In genomic region chr2:30605184-30605583, GRCh38 we compare ENCODE assay signal across 19 cellular contexts.
DNase-seq lines count a peak whose midpoint lies in the region; ATAC-seq, FAIRE-seq and TF ChIP-seq lines count a peak whose summit lies in the region.
"Had no signal": no experiment of that assay in that cellular context is flagged by ENCODE, and none has a peak within 500 bp of the region (broad histone marks: within the 10 kb centered on the region; RNA-seq: fewer than 3 reads in every experiment).

No MANE protein-coding gene starts in this region.

- H4K5ac ChIP-seq in H1 (ENCODE audit: insufficient read length, low read depth, low read length) = peak overlapping the region; percentile 24

- peak; percentile 32 for FAIRE-seq in H1 (lab: Jason Lieb, UNC)
- FAIRE-seq: A204.1, D721Med, GM12892, K562 had no signal

- 46% methylated on average over 3 of the region's 3 CpGs; no CpG with 5 or more reads in 1 of the 2 experiments for WGBS in H1 (ENCODE audit: extremely low coverage in 1 of 2, insufficient coverage in 1 of 2, insufficient read length in 1 of 2, insufficient replicate concordance in 2 of 2, low coverage in 1 of 2, low lambda C conversion rate in 2 of 2, missing lambda C conversion rate in 1 of 2), 2 experiments

- TF ChIP-seq POLR2A in H1 (IDR thresholded peaks at IDR 0.05; ENCODE audit: control extremely low read depth in 1 of 2, low read depth in 2 of 2, low read length in 2 of 2) = no peak

- no peak overlapping the region; the same call in 1 of the 2 replicates for H3K4me3 ChIP-seq in GM23338
- peak overlapping the region in 1 of 4 experiments; percentile 13; a peak in 1 of 8 replicates for H3K4me3 ChIP-seq in H1 (ENCODE audit: extremely low read depth in 1 of 4, insufficient read depth in 2 of 4, low read depth in 3 of 4, low read length in 4 of 4)
- H3K4me3 ChIP-seq in iPS-20b (ENCODE audit: low read length) = peak overlapping the region; percentile 0; the same call in 1 of the 2 replicates
- H3K4me3 ChIP-seq: K562 had no signal

- H3K23ac ChIP-seq in H1 (ENCODE audit: insufficient read length) = no peak overlapping the region

- CTCF ChIA-PET in H1 (lab: Charles Lee; ENCODE audit: partially characterized antibody) = interaction anchor here (0.6 to 1.6 kb wide), 3 partner anchors 11 to 51 kb away, joined by 3 to 6 read pairs (median 3); no protein-coding TSS in a partner anchor
- CTCF ChIA-PET in activated CD4-positive, alpha-beta memory T cell treated with anti-CD3 and anti-CD28 coated beads for 36 hours (lab: Charles Lee) = no interaction called here

- no peak overlapping the region for H4K8ac ChIP-seq in H1 (ENCODE audit: extremely low read depth, insufficient read depth, low read length)

- peak; percentile 19 for DNase-seq in GM23338 (ENCODE audit: low spot score)
- DNase-seq in NCI-H82 (lab: John Stamatoyannopoulos, UW) = peak; percentile 49
- DNase-seq in H1 (ENCODE audit: low read depth in 1 of 2, low spot score in 2 of 2) = no peak
- no peak for DNase-seq in activated CD4-positive, alpha-beta memory T cell treated with anti-CD3 and anti-CD28 coated beads for 36 hours
- DNase-seq in SW 1271 (lab: John Stamatoyannopoulos, UW) = no peak
- DNase-seq in activated effector memory CD4-positive, alpha-beta T cell treated with anti-CD3 and anti-CD28 coated beads, Interleukin-2, amount 50 U/mL, for 16 hours = no peak
- no peak for DNase-seq in nephron progenitor cell
- DNase-seq: C1 segment of cervical spinal cord; CD8-positive, alpha-beta T cell; COR-L47; DND-41; GDM1 had no signal

- no peak overlapping the region for H3K18ac ChIP-seq in H1 (ENCODE audit: extremely low read depth, low read length)

- H3K9ac ChIP-seq in H1 (replicated peaks in 1 of 4; ENCODE audit: extremely low read depth in 1 of 4, low read depth in 3 of 4, low read length in 3 of 4) = no peak overlapping the region
- H3K9ac ChIP-seq in iPS-20b (ENCODE audit: low read depth, low read length) = peak overlapping the region; percentile 1; the same call in 1 of the 2 replicates

- no peak for TF ChIP-seq RAD21 in H1 (IDR thresholded peaks at IDR 0.05 in 1 of 2, conservative IDR thresholded peaks at IDR 0.05 in 1 of 2; ENCODE audit: low read depth in 2 of 2, low read length in 2 of 2)

- no peak overlapping the region for H2BK20ac ChIP-seq in H1 (ENCODE audit: low read length)

- POLR2A ChIA-PET in H1 (lab: Charles Lee; ENCODE audit: partially characterized antibody) = interaction anchor here (1.5 to 1.6 kb wide), 2 partner anchors 10 to 158 kb away, joined by 3 read pairs; partner anchors contain the start of gene LCLAT1
- POLR2A ChIA-PET in activated CD4-positive, alpha-beta memory T cell treated with anti-CD3 and anti-CD28 coated beads for 36 hours (lab: Charles Lee) = no interaction called here

- no peak overlapping the region for H2BK12ac ChIP-seq in H1 (ENCODE audit: low read depth, low read length)

- H3K4me1 ChIP-seq in GM23338 (ENCODE audit: insufficient read depth) (peaks cover 30% of the 10 kb centered on the region), H1 (replicated peaks in 1 of 4; ENCODE audit: control insufficient read depth in 3 of 4, insufficient read depth in 4 of 4, low read length in 3 of 4) (peaks cover 3 to 11% (median 5%) of the 10 kb centered on the region in 4 experiments; a peak in 5 of 7 replicates), iPS-20b (ENCODE audit: insufficient read depth, low read length) (peaks cover 22% of the 10 kb centered on the region)

- H3K27ac Mint-ChIP-seq in GM23338 (no peak overlapping the region; the same call in 1 of the 2 replicates), nephron progenitor cell (no peak overlapping the region)
- H3K27ac Mint-ChIP-seq in activated CD4-positive, alpha-beta memory T cell treated with anti-CD3 and anti-CD28 coated beads for 36 hours = no peak overlapping the region
- H3K27ac Mint-ChIP-seq: B cell; CD8-positive, alpha-beta T cell had no signal

- H3K9me2 ChIP-seq in GM23338 (ENCODE audit: insufficient read depth) = peaks cover 5% of the 10 kb centered on the region; the same call in 1 of the 2 replicates

- no peak overlapping the region for H2BK5ac ChIP-seq in H1 (ENCODE audit: low read depth, low read length)

- H3K4me2 ChIP-seq in GM23338 = peak overlapping the region; percentile 61
- H3K4me2 ChIP-seq in H1 (ENCODE audit: insufficient read depth in 1 of 2, low read depth in 2 of 2, low read length in 2 of 2) = peak overlapping the region; percentile 3 to 6; a peak in 1 of 4 replicates

- peaks cover 27% of the 10 kb centered on the region for H3K4me1 Mint-ChIP-seq in GM23338
- no peaks in the 10 kb centered on the region for H3K4me1 Mint-ChIP-seq in activated CD4-positive, alpha-beta memory T cell treated with anti-CD3 and anti-CD28 coated beads for 36 hours (ENCODE audit: low read depth)
- H3K4me1 Mint-ChIP-seq in nephron progenitor cell = peaks cover 29% of the 10 kb centered on the region

- H3K79me2 ChIP-seq in GM23338 (replicated peaks; ENCODE audit: insufficient read depth) (peaks cover 7% of the 10 kb centered on the region; the same call in 1 of the 2 replicates), H1 (ENCODE audit: control insufficient read depth in 1 of 2, insufficient read depth in 2 of 2, low read length in 2 of 2) (no peaks in the 10 kb centered on the region)

- TF ChIP-seq CTCF in GM23338 (conservative IDR thresholded peaks at IDR 0.05; ENCODE audit: low read depth in 2 of 2) = no peak
- TF ChIP-seq CTCF in H1 (IDR thresholded peaks at IDR 0.05; ENCODE audit: control extremely low read depth in 1 of 3, insufficient read depth in 1 of 3, low read depth in 1 of 3, low read length in 3 of 3) = no peak
- TF ChIP-seq CTCF in nephron progenitor cell (IDR thresholded peaks at IDR 0.05) = no peak

- no peaks in the 10 kb centered on the region for H3K79me1 ChIP-seq in H1 (ENCODE audit: low read depth, low read length)

- peaks cover 8% of the 10 kb centered on the region; the same call in 2 of the 3 replicates for H3K36me3 Mint-ChIP-seq in GM23338 (ENCODE audit: low read depth)
- peaks cover 15% of the 10 kb centered on the region for H3K36me3 Mint-ChIP-seq in activated CD4-positive, alpha-beta memory T cell treated with anti-CD3 and anti-CD28 coated beads for 36 hours
- H3K36me3 Mint-ChIP-seq in nephron progenitor cell (ENCODE audit: low read depth) = peaks cover 37% of the 10 kb centered on the region

- no peak overlapping the region for H3K4ac ChIP-seq in H1 (replicated peaks; ENCODE audit: insufficient read length, low read depth, low read length)

- H3K27ac ChIP-seq in GM23338 (ENCODE audit: low read depth) (peak overlapping the region; percentile 89), H1 (ENCODE audit: low read depth, low read length) (no peak overlapping the region), iPS-20b (ENCODE audit: low read length) (no peak overlapping the region)

- no peaks in the 10 kb centered on the region for H3K27me3 ChIP-seq in GM23338 (ENCODE audit: insufficient read depth)
- no peaks in the 10 kb centered on the region for H3K27me3 ChIP-seq in H1 (replicated peaks in 1 of 4; ENCODE audit: control insufficient read depth in 3 of 4, extremely low read depth in 1 of 4, insufficient read depth in 3 of 4, low read length in 3 of 4)
- no peaks in the 10 kb centered on the region for H3K27me3 ChIP-seq in iPS-20b (ENCODE audit: insufficient read depth, low read length)

- no peaks in the 10 kb centered on the region for H3K9me3 ChIP-seq in H1 (ENCODE audit: insufficient read depth in 2 of 2, low read depth in 1 of 2, low read length in 1 of 2)
- H3K9me3 ChIP-seq in iPS-20b (ENCODE audit: insufficient read depth, low read depth, low read length) = no peaks in the 10 kb centered on the region

- no peaks in the 10 kb centered on the region for H3K27me3 Mint-ChIP-seq in GM23338 (ENCODE audit: insufficient read depth, low read depth, poor library complexity)
- no peaks in the 10 kb centered on the region for H3K27me3 Mint-ChIP-seq in activated CD4-positive, alpha-beta memory T cell treated with anti-CD3 and anti-CD28 coated beads for 36 hours
- H3K27me3 Mint-ChIP-seq in nephron progenitor cell (ENCODE audit: low read depth, poor library complexity) = no peaks in the 10 kb centered on the region
- H3K27me3 Mint-ChIP-seq: B cell had no signal

- H3K4me3 Mint-ChIP-seq in GM23338 = peak overlapping the region; percentile 13; the same call in 2 of the 3 replicates
- no peak overlapping the region for H3K4me3 Mint-ChIP-seq in activated CD4-positive, alpha-beta memory T cell treated with anti-CD3 and anti-CD28 coated beads for 36 hours
- no peak overlapping the region for H3K4me3 Mint-ChIP-seq in nephron progenitor cell
- H3K4me3 Mint-ChIP-seq: B cell; CD8-positive, alpha-beta T cell had no signal

- H3K36me3 ChIP-seq in GM23338 (ENCODE audit: insufficient read depth) (no peaks in the 10 kb centered on the region), H1 (ENCODE audit: control insufficient read depth in 2 of 4, insufficient read depth in 4 of 4, low read length in 3 of 4) (no peaks in the 10 kb centered on the region), iPS-20b (ENCODE audit: insufficient read depth, low read depth, low read length) (no peaks in the 10 kb centered on the region)

- no peaks in the 10 kb centered on the region for H4K20me1 ChIP-seq in GM23338 (replicated peaks; ENCODE audit: insufficient read depth)
- no peaks in the 10 kb centered on the region for H4K20me1 ChIP-seq in H1 (replicated peaks in 1 of 2; ENCODE audit: control insufficient read depth in 1 of 2, insufficient read depth in 2 of 2, low read length in 2 of 2)

- H4K91ac ChIP-seq in H1 (replicated peaks; ENCODE audit: insufficient read length, low read length) = no peak overlapping the region

- H3K23me2 ChIP-seq in H1 (ENCODE audit: low read depth, low read length) = no peaks in the 10 kb centered on the region

- H3K9me3 Mint-ChIP-seq in GM23338 = 0 out of 3 replicates have a peak, but pooled peaks cover 4% of the 10 kb centered on the region
- peaks cover under 1% of the 10 kb centered on the region for H3K9me3 Mint-ChIP-seq in activated CD4-positive, alpha-beta memory T cell treated with anti-CD3 and anti-CD28 coated beads for 36 hours
- peaks cover 15% of the 10 kb centered on the region for H3K9me3 Mint-ChIP-seq in nephron progenitor cell

- H3K14ac ChIP-seq in H1 (ENCODE audit: insufficient read length) = no peak overlapping the region

- no peaks in the 10 kb centered on the region for H3F3A ChIP-seq in GM23338 (replicated peaks; ENCODE audit: low read depth)

- intact Hi-C loops in activated CD4-positive, alpha-beta memory T cell treated with anti-CD3 and anti-CD28 coated beads for 36 hours (cut with micrococcal nuclease) = no loop called here

- no peak overlapping the region for H2AK5ac ChIP-seq in H1 (ENCODE audit: low read depth, low read length)

- no peak for TF ChIP-seq EP300 in H1 (IDR thresholded peaks at IDR 0.05; ENCODE audit: borderline replicate concordance in 1 of 2, low read depth in 2 of 2, low read length in 2 of 2)

- peak; percentile 84 for ATAC-seq in GM23338
- ATAC-seq: CD8-positive, alpha-beta T cell; HCT116; K562 had no signal

- H2AFZ ChIP-seq in GM23338 = no peak overlapping the region
- no peak overlapping the region for H2AFZ ChIP-seq in H1 (ENCODE audit: low read length)

- H2BK120ac ChIP-seq in H1 (replicated peaks; ENCODE audit: low read depth, low read length) = no peak overlapping the region

- no peak overlapping the region for H2BK15ac ChIP-seq in H1 (ENCODE audit: low read length)

- no peak overlapping the region for H3K56ac ChIP-seq in H1 (replicated peaks; ENCODE audit: insufficient read length, low read depth, low read length)

TF ChIP-seq in H1, 55 proteins besides CTCF, POLR2A, EP300 and RAD21 (continues in another document):
- TF ChIP-seq JUND (IDR thresholded peaks at IDR 0.05; ENCODE audit: low read length) = no peak

Comparison
In these comparisons a context has a peak if more than half of its experiments do, and no peak if none do; other contexts are left out.
1. DNase-seq: peak in GM23338 (single experiment) and NCI-H82 (single experiment); none in H1 (0 of 2), activated CD4-positive, alpha-beta memory T cell treated with anti-CD3 and anti-CD28 coated beads for 36 hours (single experiment), SW 1271 (0 of 2), activated effector memory CD4-positive, alpha-beta T cell treated with anti-CD3 and anti-CD28 coated beads, Interleukin-2, amount 50 U/mL, for 16 hours (single experiment) and nephron progenitor cell (single experiment).